Comparison of ENCODE assay signal across 8 cellular contexts in the genomic region with DNA sequence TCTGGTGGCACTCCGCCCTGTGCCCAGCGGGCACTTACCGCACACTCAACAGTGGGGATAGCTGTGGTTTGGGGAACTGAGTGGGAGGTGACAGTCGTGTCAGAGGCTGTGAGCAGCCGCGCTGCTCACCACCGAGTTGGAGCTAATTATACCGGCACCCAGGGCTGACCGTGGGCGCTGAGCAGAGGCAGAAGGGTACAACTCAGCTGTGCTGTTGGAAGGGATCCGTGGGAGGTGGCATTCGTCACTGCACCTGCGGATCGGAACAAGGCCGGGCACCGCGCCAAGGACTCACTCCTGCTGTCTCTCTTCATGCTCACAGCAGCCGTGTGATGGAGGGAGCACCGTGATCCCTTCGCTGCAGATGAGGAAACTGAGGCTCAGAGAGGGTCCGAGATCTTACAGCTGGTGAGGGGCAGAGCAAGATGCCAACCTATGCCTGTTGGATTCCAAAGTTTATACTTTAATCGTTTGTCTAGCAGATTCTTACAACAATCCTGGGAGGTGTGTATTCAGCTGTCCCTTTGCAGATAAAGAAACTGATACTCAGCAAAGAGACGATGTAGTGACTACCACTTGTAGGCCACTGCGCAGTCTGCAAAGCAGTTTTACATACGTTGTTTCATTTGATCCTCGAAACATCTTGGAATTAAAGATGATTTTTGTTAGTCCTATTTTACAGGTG. TPM values are rescaled to one million over a fixed set of nuclear protein-coding genes. Genes with fewer than 3 reads are reported as not detected.
DNase-seq lines count a peak whose midpoint lies in the region; ATAC-seq and TF ChIP-seq lines count a peak whose summit lies in the region.

No MANE protein-coding gene starts in this region.

- no peak for TF ChIP-seq CTCF in mesothelial cell of epicardium (IDR thresholded peaks at IDR 0.05; ENCODE audit: unreplicated experiment)

- peaks cover 10% of the 10 kb centered on the region for H3K36me3 Mint-ChIP-seq in dendritic cell treated with granulocyte-macrophage colony-stimulating factor and Interleukin-4, amounts not matched to agents 40 ng/mL and 50 ng/mL, for 4 days (ENCODE audit: low read depth)
- no peaks in the 10 kb centered on the region for H3K36me3 Mint-ChIP-seq in mesothelial cell of epicardium

- TF ChIP-seq POLR2A in GM18505 (IDR thresholded peaks at IDR 0.05; ENCODE audit: borderline replicate concordance, extremely low read depth, insufficient read depth, insufficient read length) = no peak

- DNase-seq in NCI-H2029 (lab: John Stamatoyannopoulos, UW) = peak; percentile 85
- peak; percentile 92 to 96 for DNase-seq in activated CD4-positive, alpha-beta T cell treated with anti-CD3 and anti-CD28 coated beads for 4 hours
- DNase-seq in mesothelial cell of epicardium (ENCODE audit: low spot score in 2 of 2, unreplicated experiment in 2 of 2) = peak; percentile 45 to 68
- DNase-seq in stimulated activated CD8-positive, alpha-beta memory T cell treated with anti-CD3 and anti-CD28 coated beads, Interleukin-15, amount 100 ng/mL, for 48 hours (ENCODE audit: low read depth in 2 of 2) = peak; percentile 78 to 87
- no peak for DNase-seq in AG08395 (ENCODE audit: low spot score)

- intact Hi-C loops in dendritic cell treated with granulocyte-macrophage colony-stimulating factor and Interleukin-4, amounts not matched to agents 40 ng/mL and 50 ng/mL, for 4 days (cut with micrococcal nuclease) = loop anchor here (1.0 kb wide), 1 partner anchor 43 kb away; no protein-coding TSS in a partner anchor

- H3K27me3 Mint-ChIP-seq in dendritic cell treated with granulocyte-macrophage colony-stimulating factor and Interleukin-4, amounts not matched to agents 40 ng/mL and 50 ng/mL, for 4 days = peaks cover 2% of the 10 kb centered on the region
- H3K27me3 Mint-ChIP-seq in mesothelial cell of epicardium (ENCODE audit: low read depth) = no peaks in the 10 kb centered on the region

- peak; percentile 35 for ATAC-seq in GM18505 (IDR thresholded peaks at IDR 0.05; ENCODE audit: unreplicated experiment)
- ATAC-seq in HG02884 (IDR thresholded peaks at IDR 0.05; ENCODE audit: unreplicated experiment) = peak; percentile 46

- no peaks in the 10 kb centered on the region for H3K9me3 Mint-ChIP-seq in dendritic cell treated with granulocyte-macrophage colony-stimulating factor and Interleukin-4, amounts not matched to agents 40 ng/mL and 50 ng/mL, for 4 days
- H3K9me3 Mint-ChIP-seq in mesothelial cell of epicardium = no peaks in the 10 kb centered on the region

- peak overlapping the region; percentile 91 for H3K4me3 Mint-ChIP-seq in dendritic cell treated with granulocyte-macrophage colony-stimulating factor and Interleukin-4, amounts not matched to agents 40 ng/mL and 50 ng/mL, for 4 days
- peak overlapping the region; percentile 90 for H3K4me3 Mint-ChIP-seq in mesothelial cell of epicardium

- H3K4me1 Mint-ChIP-seq in dendritic cell treated with granulocyte-macrophage colony-stimulating factor and Interleukin-4, amounts not matched to agents 40 ng/mL and 50 ng/mL, for 4 days (ENCODE audit: low read depth) = peaks cover 62% of the 10 kb centered on the region
- peaks cover 37% of the 10 kb centered on the region for H3K4me1 Mint-ChIP-seq in mesothelial cell of epicardium

- H3K27ac Mint-ChIP-seq in dendritic cell treated with granulocyte-macrophage colony-stimulating factor and Interleukin-4, amounts not matched to agents 40 ng/mL and 50 ng/mL, for 4 days = peak overlapping the region; percentile 91
- H3K27ac Mint-ChIP-seq in mesothelial cell of epicardium = peak overlapping the region; percentile 95

RNA-seq across cellular contexts. Expression of a gene that starts 0.7 kb away (rescaled TPM):
- 53.2 to 56.5 TPM (median 54.2 TPM) in 3 replicates for total RNA-seq in mesothelial cell of epicardium
